ENCODE assay signal across 7 cellular contexts in the genomic region with DNA sequence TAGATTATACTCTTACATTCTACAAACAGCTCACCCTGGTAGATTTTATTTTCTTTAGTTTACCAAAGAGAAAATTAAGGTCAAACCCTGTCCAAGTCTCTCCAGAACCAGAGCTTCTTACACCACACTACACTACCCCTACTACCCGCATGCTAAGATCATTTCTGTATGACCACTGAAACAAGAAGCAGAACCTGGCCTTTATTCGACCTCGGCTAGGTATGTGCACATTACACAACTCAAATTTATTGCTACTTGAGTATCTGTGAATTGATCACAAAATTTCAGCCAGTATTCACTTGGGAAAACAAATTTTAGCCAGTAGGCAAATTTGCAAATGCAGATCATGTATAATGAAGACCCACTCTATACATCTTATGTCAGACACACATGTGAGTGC.
"Had no signal": no experiment of that assay in that cellular context is flagged by ENCODE, and none has a peak within 500 bp of the region (broad histone marks: within the 10 kb centered on the region; RNA-seq: fewer than 3 reads in every experiment).

No MANE protein-coding gene starts in this region.

- FAIRE-seq: HTR-8/SVneo, K562 had no signal

- H2AFZ ChIP-seq: GM23338 had no signal

- H3K4me3 ChIP-seq: GM23338, K562 had no signal

- DNase-seq: H9, HCEC 1CT, IMR-90, KG1 had no signal

- H3K4me2 ChIP-seq: GM23338 had no signal
